ENCODE assay signal across 8 cellular contexts in the genomic region with DNA sequence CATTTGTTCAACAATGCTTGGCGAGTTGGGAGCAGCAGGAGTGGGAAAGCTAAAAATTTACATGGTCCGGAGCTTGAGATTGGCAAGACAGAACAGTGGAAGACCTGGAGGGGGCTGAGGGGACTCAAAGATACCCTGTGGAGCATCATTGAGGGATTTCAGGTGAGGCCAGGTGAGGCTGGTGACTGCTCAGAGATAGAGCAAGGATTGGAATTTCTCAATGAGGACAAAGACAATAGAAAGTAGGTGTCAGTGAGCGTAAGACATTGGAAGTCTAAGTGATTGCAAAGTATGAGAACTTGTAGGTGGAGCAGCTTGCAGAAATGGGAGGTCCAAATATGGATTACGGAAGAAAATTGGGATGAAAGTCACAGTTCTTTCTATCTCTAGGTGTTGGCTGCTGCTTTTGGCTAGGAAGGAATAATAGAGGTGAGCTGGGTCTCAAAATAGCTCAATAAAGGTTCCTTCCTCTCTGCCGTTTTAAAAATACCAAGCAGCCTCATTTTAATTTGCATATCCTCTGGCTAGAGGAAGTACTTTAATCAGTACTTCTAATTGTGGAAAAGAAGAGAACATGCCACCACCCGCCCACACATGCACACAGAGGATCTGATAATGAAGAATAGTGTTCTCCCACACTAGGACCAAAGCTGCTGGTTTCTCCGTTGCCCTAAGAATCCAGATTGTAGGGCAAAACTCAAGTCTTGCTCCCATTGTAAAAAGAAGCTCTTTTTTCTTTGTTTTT. TPM values are rescaled to one million over a fixed set of nuclear protein-coding genes. Genes with fewer than 3 reads are reported as not detected.
A peak's percentile ranks its signal among the peaks of the same experiment; 100 is the strongest.
DNase-seq lines count a peak whose midpoint lies in the region; ATAC-seq and TF ChIP-seq lines count a peak whose summit lies in the region.

No MANE protein-coding gene starts in this region.

- DNase-seq in mammary epithelial cell (no peak), breast epithelium (ENCODE audit: low spot score in 2 of 2) (no peak), RWPE1 (ENCODE audit: low spot score) (no peak), MCF 10A (ENCODE audit: unreplicated experiment) (no peak)
- DNase-seq in activated T-cell treated with anti-CD3 and anti-CD28 coated beads, Interleukin-2, amount 50 U/mL, for 72 hours: peak; percentile 26 to 36
- DNase-seq in stimulated activated CD8-positive, alpha-beta memory T cell treated with anti-CD3 and anti-CD28 coated beads, Interleukin-15, amount 100 ng/mL, for 48 hours (ENCODE audit: low read depth in 2 of 2): peak; percentile 26 to 41
- DNase-seq in central memory CD4-positive, alpha-beta T cell: no peak

- no peak overlapping the region for H3K4me3 ChIP-seq in mammary epithelial cell (replicated peaks in 1 of 3; ENCODE audit: insufficient read depth in 1 of 3, low read depth in 2 of 3, low read length in 3 of 3)
- H3K4me3 ChIP-seq in breast epithelium: no peak overlapping the region

- H3K27ac Mint-ChIP-seq in activated T-cell treated with anti-CD3 and anti-CD28 coated beads, Interleukin-2, amount 50 U/mL, for 72 hours: peak overlapping the region; percentile 81
- H3K27ac Mint-ChIP-seq in MCF 10A (ENCODE audit: low read depth, unreplicated experiment): no peak overlapping the region

- peaks cover 50% of the 10 kb centered on the region for H3K4me1 Mint-ChIP-seq in activated T-cell treated with anti-CD3 and anti-CD28 coated beads, Interleukin-2, amount 50 U/mL, for 72 hours (ENCODE audit: low read depth)
- no peaks in the 10 kb centered on the region for H3K4me1 Mint-ChIP-seq in MCF 10A (ENCODE audit: insufficient read depth, unreplicated experiment)

- intact Hi-C loops in mammary epithelial cell (cut with micrococcal nuclease) (no loop called here), breast epithelium (cut with DNase I; ENCODE audit: low total_unique reads) (no loop called here), MCF 10A (cut with micrococcal nuclease) (no loop called here)

- H3K79me2 ChIP-seq in mammary epithelial cell (ENCODE audit: insufficient read depth, low read length): no peaks in the 10 kb centered on the region

- WGBS in mammary epithelial cell (ENCODE audit: low coverage, missing lambda C conversion rate): 44% methylated on average over 7 of the region's 7 CpGs

- CTCF ChIA-PET in mammary epithelial cell (lab: Charles Lee; ENCODE audit: low non-redundant PET) (interaction anchor here (0.6 kb wide), 1 partner anchor 1192 kb away, joined by 4 read pairs; no protein-coding TSS in a partner anchor), RWPE1 (lab: Yijun Ruan, JAX) (no interaction called here), MCF 10A (lab: Yijun Ruan, JAX) (no interaction called here)

- dilution Hi-C loops in mammary epithelial cell (cut with HindIII; ENCODE audit: low sequenced_read_pairs): no loop called here

- no peaks in the 10 kb centered on the region for H3K27me3 ChIP-seq in mammary epithelial cell (ENCODE audit: insufficient read depth, low read length)
- no peaks in the 10 kb centered on the region for H3K27me3 ChIP-seq in breast epithelium

- in situ Hi-C loops in mammary epithelial cell (cut with MboI; ENCODE audit: low sequenced_read_pairs in 2 of 2): no loop called here

- POLR2A ChIA-PET in RWPE1 (lab: Yijun Ruan, JAX; ENCODE audit: low non-redundant PET): no interaction called here
- POLR2A ChIA-PET in MCF 10A (lab: Yijun Ruan, JAX): interaction anchor here (0.9 kb wide), 1 partner anchor 92 kb away, joined by 3 read pairs; no protein-coding TSS in a partner anchor

- no peaks in the 10 kb centered on the region for H3K9me3 ChIP-seq in mammary epithelial cell (replicated peaks; ENCODE audit: insufficient read depth, low read length)
- H3K9me3 ChIP-seq in breast epithelium: no peaks in the 10 kb centered on the region

- BruUV-seq in mammary epithelial cell (replicated peaks; lab: Mats Ljungman, UMichigan): no TSS peak
- BruUV-seq in MCF 10A (replicated peaks; lab: Mats Ljungman, UMichigan): no TSS peak

- no peak overlapping the region for H3K9ac ChIP-seq in mammary epithelial cell (ENCODE audit: insufficient read depth, low read length)

- H3K9me3 Mint-ChIP-seq in activated T-cell treated with anti-CD3 and anti-CD28 coated beads, Interleukin-2, amount 50 U/mL, for 72 hours: no peaks in the 10 kb centered on the region
- H3K9me3 Mint-ChIP-seq in MCF 10A (ENCODE audit: unreplicated experiment): no peaks in the 10 kb centered on the region

- H4K20me1 ChIP-seq in mammary epithelial cell (ENCODE audit: insufficient read depth, low read length): no peaks in the 10 kb centered on the region

- peaks cover 8 to 37% of the 10 kb centered on the region in 2 donors for H3K36me3 Mint-ChIP-seq in activated T-cell treated with anti-CD3 and anti-CD28 coated beads, Interleukin-2, amount 50 U/mL, for 72 hours (ENCODE audit: insufficient read depth in 2 of 2)
- H3K36me3 Mint-ChIP-seq in MCF 10A (ENCODE audit: insufficient read depth, unreplicated experiment): no peaks in the 10 kb centered on the region

- H3K36me3 ChIP-seq in mammary epithelial cell (ENCODE audit: insufficient read depth, low read length) (peaks cover 3% of the 10 kb centered on the region), breast epithelium (no peaks in the 10 kb centered on the region)

- H3K27me3 Mint-ChIP-seq in activated T-cell treated with anti-CD3 and anti-CD28 coated beads, Interleukin-2, amount 50 U/mL, for 72 hours (ENCODE audit: low read depth): no peaks in the 10 kb centered on the region
- no peaks in the 10 kb centered on the region for H3K27me3 Mint-ChIP-seq in MCF 10A (ENCODE audit: insufficient read depth, unreplicated experiment)

- TF ChIP-seq POLR2A in breast epithelium (IDR thresholded peaks at IDR 0.05): no peak

- no peak for TF ChIP-seq CTCF in mammary epithelial cell (conservative IDR thresholded peaks at IDR 0.05 in 1 of 2, IDR thresholded peaks at IDR 0.05 in 1 of 2; ENCODE audit: extremely low read depth in 1 of 2, insufficient read depth in 1 of 2, low read depth in 1 of 2, low read length in 2 of 2)
- TF ChIP-seq CTCF in breast epithelium (IDR thresholded peaks at IDR 0.05): no peak
- TF ChIP-seq CTCF in RWPE1 (conservative IDR thresholded peaks at IDR 0.05; ENCODE audit: low read depth): no peak
- TF ChIP-seq CTCF in MCF 10A (IDR thresholded peaks at IDR 0.05; ENCODE audit: unreplicated experiment): no peak

- H2AFZ ChIP-seq in mammary epithelial cell (ENCODE audit: low read depth, low read length): peak overlapping the region; percentile 15

- no peak overlapping the region for H3K27ac ChIP-seq in mammary epithelial cell (ENCODE audit: insufficient read depth, low read depth, low read length)
- no peak overlapping the region for H3K27ac ChIP-seq in breast epithelium
- no peak overlapping the region for H3K27ac ChIP-seq in RWPE1

- peak; percentile 85 for ATAC-seq in HG03571 (IDR thresholded peaks at IDR 0.05; ENCODE audit: unreplicated experiment)
- ATAC-seq in activated T-cell treated with anti-CD3 and anti-CD28 coated beads, Interleukin-2, amount 50 U/mL, for 72 hours (replicated peaks in 1 of 2): peak; percentile 43 to 45

- H3K4me2 ChIP-seq in mammary epithelial cell (ENCODE audit: insufficient read depth, low read depth, low read length): peak overlapping the region; percentile 55

- peaks cover 5% of the 10 kb centered on the region for H3K4me1 ChIP-seq in mammary epithelial cell (ENCODE audit: insufficient read depth, low read length)
- no peaks in the 10 kb centered on the region for H3K4me1 ChIP-seq in breast epithelium

- H3K4me3 Mint-ChIP-seq in activated T-cell treated with anti-CD3 and anti-CD28 coated beads, Interleukin-2, amount 50 U/mL, for 72 hours: peak overlapping the region; percentile 45 to 67
- no peak overlapping the region for H3K4me3 Mint-ChIP-seq in MCF 10A (ENCODE audit: unreplicated experiment)

RNA-seq across cellular contexts. Expression of a gene that starts 42.4 kb away (rescaled TPM):
- total RNA-seq in mammary epithelial cell: 10 to 100 TPM; 17.5 to 84.3 TPM
- 57.2 TPM for polyA plus RNA-seq in mammary epithelial cell
- 210 TPM for polyA minus RNA-seq in mammary epithelial cell
- total RNA-seq in breast epithelium: 10 to 100 TPM in 2 of 3 donors, 1 to 10 TPM in 1; 3.5 to 64.0 (median 50.8) TPM
- total RNA-seq in activated T-cell treated with anti-CD3 and anti-CD28 coated beads, Interleukin-2, amount 50 U/mL, for 72 hours: 10 to 100 TPM; 66.3 to 80.0 TPM
- 5.9 and 6.2 TPM in 2 replicates for total RNA-seq in MCF 10A (2022)

Comparison
In these comparisons a context has a peak if more than half of its experiments do, and no peak if none do; other contexts are left out.
1. DNase-seq: peak in activated T-cell treated with anti-CD3 and anti-CD28 coated beads, Interleukin-2, amount 50 U/mL, for 72 hours (2 of 2) and stimulated activated CD8-positive, alpha-beta memory T cell treated with anti-CD3 and anti-CD28 coated beads, Interleukin-15, amount 100 ng/mL, for 48 hours (2 of 2); none in mammary epithelial cell (single experiment), breast epithelium (0 of 2), RWPE1 (single experiment), central memory CD4-positive, alpha-beta T cell (single experiment) and MCF 10A (single experiment).